In the genomic region with DNA sequence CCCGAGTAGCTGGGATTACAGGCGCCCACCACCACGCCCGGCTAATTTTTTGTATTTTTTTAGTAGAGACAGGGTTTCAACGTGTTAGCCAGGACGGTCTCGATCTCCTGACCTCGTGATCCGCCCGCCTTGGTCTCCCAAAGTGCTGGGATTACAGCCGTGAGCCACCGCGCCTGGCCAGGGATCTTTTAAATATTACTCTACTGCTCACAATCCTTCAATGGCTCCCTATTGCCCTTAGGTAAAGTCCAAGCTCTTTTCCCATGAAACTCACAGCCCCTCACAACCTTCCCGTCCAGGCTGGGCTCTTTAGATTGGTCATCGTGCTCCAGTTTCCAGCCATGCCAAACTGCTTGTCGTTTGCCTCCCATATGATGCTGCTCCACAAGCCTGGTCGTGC, we compare ENCODE assay signal across 10 cellular contexts. TPM values are rescaled to one million over a fixed set of nuclear protein-coding genes. Genes with fewer than 3 reads are reported as not detected.
DNase-seq lines count a peak whose midpoint lies in the region; ATAC-seq, FAIRE-seq and TF ChIP-seq lines count a peak whose summit lies in the region.
"Not testable (repeated sequence)": the region's sequence is repeated elsewhere in the genome, so short reads cannot be mapped to it uniquely, and the experiment has no call there.
"Had no signal": no experiment of that assay in that cellular context is flagged by ENCODE, and none has a peak within 500 bp of the region (broad histone marks: within the 10 kb centered on the region; RNA-seq: fewer than 3 reads in every experiment).

No MANE protein-coding gene starts in this region.

- CTCF ChIA-PET in A549 (lab: Yijun Ruan, JAX): interaction anchor here (0.6 to 6.3 kb wide), 6 partner anchors 11 to 1324 kb away, joined by 4 to 49 read pairs (median 4); no protein-coding TSS in a partner anchor

- not testable (repeated sequence) for H3K9me3 Mint-ChIP-seq in astrocyte (ENCODE audit: unreplicated experiment); endodermal cell; neural progenitor cell

- H3K4me1 ChIP-seq in A549 (peaks cover 49% of the 10 kb centered on the region), NT2/D1 (ENCODE audit: insufficient read depth, insufficient read length) (peaks cover 11% of the 10 kb centered on the region), astrocyte (ENCODE audit: insufficient read depth, low read length) (peaks cover 18% of the 10 kb centered on the region), neural progenitor cell (peaks cover 39% of the 10 kb centered on the region)
- H3K4me1 ChIP-seq in endodermal cell (ENCODE audit: control insufficient read depth, insufficient read depth, low read length); kidney (ENCODE audit: control insufficient read depth in 1 of 2, insufficient read depth in 1 of 2, low read depth in 1 of 2, low read length in 2 of 2): not testable (repeated sequence)

- H3K27ac ChIP-seq in A549; astrocyte (ENCODE audit: low read depth, low read length); endodermal cell (ENCODE audit: low read depth, low read length); kidney (ENCODE audit: low read depth in 2 of 2, low read length in 2 of 2); neural progenitor cell: not testable (repeated sequence)

- not testable (repeated sequence) for H3K36me3 Mint-ChIP-seq in astrocyte (ENCODE audit: low read depth, unreplicated experiment); endodermal cell (ENCODE audit: low read depth); neural progenitor cell

- H3K4me1 Mint-ChIP-seq in astrocyte (ENCODE audit: low read depth, unreplicated experiment) (peaks cover 39% of the 10 kb centered on the region), endodermal cell (peaks cover 22% of the 10 kb centered on the region), neural progenitor cell (peaks cover 63% of the 10 kb centered on the region)

- H3K9ac ChIP-seq in NT2/D1 (ENCODE audit: insufficient read length, low read depth): peak overlapping the region; percentile 17
- H3K9ac ChIP-seq in astrocyte (ENCODE audit: low read length); endodermal cell (ENCODE audit: extremely low read depth, low read length, poor library complexity, severe bottlenecking); kidney (ENCODE audit: low read length in 2 of 2); neural progenitor cell: not testable (repeated sequence)

- not testable (repeated sequence) for H3K27ac Mint-ChIP-seq in astrocyte (ENCODE audit: unreplicated experiment); endodermal cell; neural progenitor cell

- ATAC-seq in A549: not testable (repeated sequence)

- H3K36me3 ChIP-seq in NT2/D1 (ENCODE audit: insufficient read depth, insufficient read length, low read length); astrocyte (ENCODE audit: insufficient read depth, low read length); endodermal cell (ENCODE audit: control insufficient read depth, insufficient read depth, low read length); kidney (ENCODE audit: control insufficient read depth in 1 of 2, insufficient read depth in 2 of 2, low read length in 2 of 2); neural progenitor cell: not testable (repeated sequence)

- POLR2A ChIA-PET in A549 (lab: Yijun Ruan, JAX): interaction anchor here (0.5 kb wide), 1 partner anchor 61 kb away, joined by 9 read pairs; no protein-coding TSS in a partner anchor

- peaks cover 20% of the 10 kb centered on the region for H4K20me1 ChIP-seq in astrocyte (ENCODE audit: insufficient read depth, low read length)
- H4K20me1 ChIP-seq in neural progenitor cell (ENCODE audit: low read depth): peaks cover 14% of the 10 kb centered on the region

- 91% methylated on average over 17 of the region's 17 CpGs for WGBS in A549 (ENCODE audit: missing lambda C conversion rate)
- WGBS in endodermal cell (ENCODE audit: insufficient coverage in 1 of 2, insufficient read length in 1 of 2), 2 experiments: 92% methylated on average over 16 to 17 of the region's 17 CpGs

- not testable (repeated sequence) for H2AFZ ChIP-seq in astrocyte (ENCODE audit: low read depth, low read length); neural progenitor cell (replicated peaks)

- not testable (repeated sequence) for FAIRE-seq in A549 (lab: Jason Lieb, UNC); astrocyte (lab: Jason Lieb, UNC); kidney (lab: Jason Lieb, UNC)

- H3K4me3 ChIP-seq in A549; NT2/D1 (ENCODE audit: insufficient read length, low read depth); astrocyte (ENCODE audit: insufficient read depth, low read depth, low read length); endodermal cell (ENCODE audit: low read length); kidney (ENCODE audit: low read length in 2 of 2); neural progenitor cell: not testable (repeated sequence)

- TF ChIP-seq RAD21 in A549 (conservative IDR thresholded peaks at IDR 0.05 in 1 of 2, IDR thresholded peaks at IDR 0.05 in 1 of 2): not testable (repeated sequence)

- TF ChIP-seq EP300 in A549 (IDR thresholded peaks at IDR 0.05): not testable (repeated sequence)

- H3K27me3 ChIP-seq in NT2/D1 (ENCODE audit: insufficient read depth, insufficient read length) (peaks cover 18% of the 10 kb centered on the region), astrocyte (ENCODE audit: insufficient read depth, low read length) (peaks cover 42% of the 10 kb centered on the region), endodermal cell (ENCODE audit: control insufficient read depth, insufficient read depth, low read length, poor library complexity, severe bottlenecking) (peaks cover 69% of the 10 kb centered on the region), neural progenitor cell (peaks cover 48% of the 10 kb centered on the region)

- H3K9me3 ChIP-seq in A549; NT2/D1 (ENCODE audit: insufficient read depth, low read length); astrocyte (ENCODE audit: insufficient read depth, low read depth, low read length); endodermal cell (ENCODE audit: control insufficient read depth, low read length); kidney (ENCODE audit: control insufficient read depth in 1 of 2, low read length in 2 of 2); neural progenitor cell (ENCODE audit: low read depth): not testable (repeated sequence)

- peak overlapping the region; percentile 50 for H3K4me3 Mint-ChIP-seq in astrocyte (ENCODE audit: unreplicated experiment)
- not testable (repeated sequence) for H3K4me3 Mint-ChIP-seq in endodermal cell
- peak overlapping the region; percentile 27 for H3K4me3 Mint-ChIP-seq in neural progenitor cell

- TF ChIP-seq POLR2A in A549 (IDR thresholded peaks at IDR 0.05; ENCODE audit: low read length): not testable (repeated sequence)

- DNase-seq in A549 (ENCODE audit: low read depth in 1 of 2, low spot score in 1 of 2); NT2/D1 (ENCODE audit: low read depth, low spot score); astrocyte (ENCODE audit: low read depth); neural progenitor cell (ENCODE audit: low spot score): not testable (repeated sequence)
- DNase-seq in endodermal cell (peak; percentile 36), kidney (peak; percentile 22)

- not testable (repeated sequence) for TF ChIP-seq CTCF in A549 (IDR thresholded peaks at IDR 0.05); astrocyte (IDR thresholded peaks at IDR 0.05; ENCODE audit: insufficient read depth, low read depth, low read length); endodermal cell (conservative IDR thresholded peaks at IDR 0.05); kidney (IDR thresholded peaks at IDR 0.05; ENCODE audit: borderline replicate concordance, extremely low read depth, insufficient read depth); neural progenitor cell (IDR thresholded peaks at IDR 0.05)

- peaks cover 36% of the 10 kb centered on the region for H3F3A ChIP-seq in neural progenitor cell (ENCODE audit: low read depth)

- not testable (repeated sequence) for H3K79me2 ChIP-seq in astrocyte (ENCODE audit: insufficient read depth, low read length); neural progenitor cell (ENCODE audit: low read depth)

- H3K27me3 Mint-ChIP-seq in astrocyte (ENCODE audit: low read depth, unreplicated experiment) (peaks cover 50% of the 10 kb centered on the region), endodermal cell (ENCODE audit: insufficient read depth) (peaks cover 71% of the 10 kb centered on the region), neural progenitor cell (ENCODE audit: insufficient read depth, low read depth) (peaks cover 47% of the 10 kb centered on the region)

- intact Hi-C loops in kidney (cut with DNase I): not testable (repeated sequence)

- H3K4me2 ChIP-seq in A549; astrocyte (ENCODE audit: low read length); neural progenitor cell: not testable (repeated sequence)

TF ChIP-seq in A549, 52 proteins besides CTCF, POLR2A, EP300 and RAD21:
- TF ChIP-seq KDM1A (IDR thresholded peaks at IDR 0.05; ENCODE audit: low read depth): 0 out of 2 replicates have a peak, but pooled peaks have one; percentile 26
TF ChIP-seq in A549: peak in this region for 1; not testable (repeated sequence) for 51.

RNA-seq across cellular contexts. Expression of a gene that starts 2.1 kb away (rescaled TPM):
- polyA plus RNA-seq in A549 (2011; rRNA removed) (2.0 and 3.1 TPM in 2 replicates), A549 (2017; fragmentation: RNase III; extraction: RNeasy Plus Mini Kit Qiagen cat#74134 plus additional on column Dnase treatment) (4.2 to 6.6 TPM (median 5.9 TPM) in 3 replicates), kidney (ENCODE audit: insufficient read depth, low read depth, low replicate concordance) (0.11 TPM)
- 3.5 and 4.3 TPM in 2 replicates for polyA plus RNA-seq in A549 (2012; cell fraction: cytosol; rRNA removed)
- polyA plus RNA-seq in A549 (2012; cell fraction: nucleus; rRNA removed): 8.9 and 9.1 TPM in 2 replicates
- 3.1 and 5.2 TPM in 2 replicates for polyA minus RNA-seq in A549 (2011; rRNA and poly(A)+ RNA removed)
- total RNA-seq in astrocyte (1.1 and 1.4 TPM in 2 replicates), endodermal cell (1 to 10 TPM in 1 of 2 donors, under 1 TPM in 1; 0.35 to 1.4 TPM), kidney (0.13 TPM), neural progenitor cell (ENCODE audit: low replicate concordance) (2.5 and 3.7 TPM in 2 replicates)
- 17.1 TPM for polyA plus RNA-seq in endodermal cell (2013, experiment 1 of 2)
- 11.5 TPM for polyA plus RNA-seq in endodermal cell (2013, experiment 2 of 2)
- total RNA-seq: CD4-positive, alpha-beta memory T cell; CD4-positive, CD25-positive, alpha-beta regulatory T cell had no signal
- polyA plus RNA-seq: CD14-positive monocyte; CD4-positive, alpha-beta memory T cell; CD4-positive, CD25-positive, alpha-beta regulatory T cell; CD8-positive, alpha-beta memory T cell had no signal
